10 cellular contexts compared by ENCODE assay signal in genomic region chr17:38456031-38456815, GRCh38. TPM values are rescaled to one million over a fixed set of nuclear protein-coding genes. Genes with fewer than 3 reads are reported as not detected.
A peak's percentile ranks its signal among the peaks of the same experiment; 100 is the strongest.
DNase-seq lines count a peak whose midpoint lies in the region; ATAC-seq and TF ChIP-seq lines count a peak whose summit lies in the region.
"Had no signal": no experiment of that assay in that cellular context is flagged by ENCODE, and none has a peak within 500 bp of the region (broad histone marks: within the 10 kb centered on the region; RNA-seq: fewer than 3 reads in every experiment).

No MANE protein-coding gene starts in this region.

- no peaks in the 10 kb centered on the region for H3K36me3 Mint-ChIP-seq in activated T-cell treated with anti-CD3 and anti-CD28 coated beads, Interleukin-2, amount 50 U/mL, for 24 hours (ENCODE audit: low read depth)

- no peaks in the 10 kb centered on the region for H3K36me3 ChIP-seq in SK-N-MC (ENCODE audit: insufficient read depth, low read length)
- peaks cover 32% of the 10 kb centered on the region for H3K36me3 ChIP-seq in left ventricle myocardium inferior
- H3K36me3 ChIP-seq in testis (ENCODE audit: low read depth, missing control alignments), result no peaks in the 10 kb centered on the region

- H3K9ac ChIP-seq in SK-N-MC (ENCODE audit: insufficient read length), result no peak overlapping the region

- intact Hi-C loops in left ventricle myocardium inferior (cut with micrococcal nuclease) (no loop called here), testis (cut with DNase I; ENCODE audit: low total_unique reads) (no loop called here)

- H3K27me3 Mint-ChIP-seq in activated T-cell treated with anti-CD3 and anti-CD28 coated beads, Interleukin-2, amount 50 U/mL, for 24 hours, result peaks cover 44% of the 10 kb centered on the region

- no peaks in the 10 kb centered on the region for H3K9me3 Mint-ChIP-seq in activated T-cell treated with anti-CD3 and anti-CD28 coated beads, Interleukin-2, amount 50 U/mL, for 24 hours

- TF ChIP-seq CTCF in left ventricle myocardium inferior (IDR thresholded peaks at IDR 0.05; ENCODE audit: borderline replicate concordance) (no peak), testis (IDR thresholded peaks at IDR 0.05) (no peak)

- H3K4me3 ChIP-seq in SK-N-MC (no peak overlapping the region), left ventricle myocardium inferior (peak overlapping the region; percentile 69), testis (no peak overlapping the region)

- H3K27ac ChIP-seq in SK-N-MC (peak overlapping the region; percentile 22), left ventricle myocardium inferior (replicated peaks) (peak overlapping the region; percentile 93), testis (peak overlapping the region in 1 of 2 donors; percentile 45)

- H3K4me1 Mint-ChIP-seq in activated T-cell treated with anti-CD3 and anti-CD28 coated beads, Interleukin-2, amount 50 U/mL, for 24 hours (ENCODE audit: low read depth), result peaks cover 14% of the 10 kb centered on the region

- H3K27ac Mint-ChIP-seq in activated T-cell treated with anti-CD3 and anti-CD28 coated beads, Interleukin-2, amount 50 U/mL, for 24 hours, result no peak overlapping the region

- TF ChIP-seq POLR2A in testis (IDR thresholded peaks at IDR 0.05), result no peak

- ATAC-seq in GM21447 (IDR thresholded peaks at IDR 0.05; ENCODE audit: unreplicated experiment), result no peak
- ATAC-seq: PC-3 had no signal

- H3K9me3 ChIP-seq in SK-N-MC (ENCODE audit: low read depth, low read length) (no peaks in the 10 kb centered on the region), left ventricle myocardium inferior (replicated peaks) (no peaks in the 10 kb centered on the region), testis (no peaks in the 10 kb centered on the region)

- H3K27me3 ChIP-seq in left ventricle myocardium inferior (ENCODE audit: low read depth) (no peaks in the 10 kb centered on the region), testis (no peaks in the 10 kb centered on the region)

- no peak overlapping the region for H3K4me3 Mint-ChIP-seq in activated T-cell treated with anti-CD3 and anti-CD28 coated beads, Interleukin-2, amount 50 U/mL, for 24 hours

- DNase-seq in NCI-H146 (lab: John Stamatoyannopoulos, UW), result peak; percentile 12
- no peak for DNase-seq in NCI-H146 treated with DMSO at 0.1 percent for 48 hours (lab: John Stamatoyannopoulos, UW; ENCODE audit: unreplicated experiment)
- no peak for DNase-seq in SK-N-MC (ENCODE audit: low read depth, low spot score)
- DNase-seq in left ventricle myocardium inferior, result no peak
- DNase-seq in testis, result peak; percentile 25
- DNase-seq in activated T-cell treated with anti-CD3 and anti-CD28 coated beads, Interleukin-2, amount 50 U/mL, for 24 hours, result no peak
- DNase-seq in T-helper 9 cell, result no peak
- DNase-seq: HCEC 1CT, PC-3 had no signal

- 66 to 76% methylated on average over 7 to 9 of the region's 9 CpGs for WGBS in testis, 2 donors

- H3K4me1 ChIP-seq in left ventricle myocardium inferior, result peaks cover 95% of the 10 kb centered on the region
- peaks cover 47% of the 10 kb centered on the region for H3K4me1 ChIP-seq in testis

RNA-seq across cellular contexts. Expression of gene ARHGAP23, which starts 28.0 kb away (rescaled TPM):
- 60.8 TPM for total RNA-seq in left ventricle myocardium inferior
- total RNA-seq in testis, result 100 to 1,000 TPM; 146 to 235 TPM
- polyA plus RNA-seq in testis (ENCODE audit: insufficient read depth, low read depth, low replicate concordance), result 78.0 TPM

Comparison
In these comparisons a context has a peak if more than half of its experiments do, and no peak if none do; other contexts are left out.
1. DNase-seq: peak in NCI-H146 (single experiment) and testis (single experiment); none in NCI-H146 treated with DMSO at 0.1 percent for 48 hours (single experiment), SK-N-MC (single experiment), left ventricle myocardium inferior (single experiment), activated T-cell treated with anti-CD3 and anti-CD28 coated beads, Interleukin-2, amount 50 U/mL, for 24 hours (single experiment) and T-helper 9 cell (single experiment).